In the genomic region with DNA sequence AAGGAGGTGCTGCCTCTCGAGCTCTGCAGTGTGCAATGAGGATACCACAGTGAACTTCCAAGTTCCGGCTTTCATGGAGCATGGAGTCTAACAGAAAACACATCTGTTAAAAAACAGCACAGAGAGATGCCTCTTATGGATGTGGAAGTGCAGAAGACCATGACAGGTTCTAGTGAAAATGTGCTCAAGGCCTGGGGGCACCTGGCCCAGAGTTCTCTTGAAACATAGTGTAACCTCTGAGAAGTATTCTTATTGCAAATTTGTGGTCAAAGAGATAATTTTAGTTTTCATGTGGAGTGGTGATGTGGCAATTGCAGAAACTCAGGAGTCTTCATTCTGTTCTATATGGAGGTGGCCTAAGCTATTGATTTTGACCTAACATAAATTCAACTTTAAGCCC, we compare ENCODE assay signal across 15 cellular contexts.
DNase-seq lines count a peak whose midpoint lies in the region; ATAC-seq and FAIRE-seq lines count a peak whose summit lies in the region.
"Had no signal": no experiment of that assay in that cellular context is flagged by ENCODE, and none has a peak within 500 bp of the region (broad histone marks: within the 10 kb centered on the region; RNA-seq: fewer than 3 reads in every experiment).

No MANE protein-coding gene starts in this region.

- ATAC-seq in GM19023 (IDR thresholded peaks at IDR 0.05; ENCODE audit: unreplicated experiment) (peak; percentile 80), HG02678 (IDR thresholded peaks at IDR 0.05; ENCODE audit: unreplicated experiment) (peak; percentile 67), HG03565 (IDR thresholded peaks at IDR 0.05; ENCODE audit: unreplicated experiment) (peak; percentile 62), Right ventricle myocardium inferior (no peak)
- no peak for ATAC-seq in activated CD4-positive, CD25-positive, alpha-beta regulatory T cell treated with anti-CD3 and anti-CD28 coated beads, Interleukin-2, amount 50 U/mL, for 24 hours
- ATAC-seq: left colon, SK-N-SH treated with all-trans-retinoic acid at 6 μM for 48 hours had no signal

- no peak overlapping the region for H3K18ac ChIP-seq in mesendoderm (ENCODE audit: low read length)

- no peak overlapping the region for H2AK5ac ChIP-seq in mesendoderm (ENCODE audit: low read length)

- no peaks in the 10 kb centered on the region for H3K9me2 ChIP-seq in GM23248 (ENCODE audit: insufficient read depth)

- no peak overlapping the region for H3K4me3 ChIP-seq in mesendoderm (ENCODE audit: low read length)
- no peak overlapping the region for H3K4me3 ChIP-seq in GM23248

- H2BK15ac ChIP-seq in mesendoderm (replicated peaks; ENCODE audit: low read depth), result peak overlapping the region; percentile 0

- no peaks in the 10 kb centered on the region for H3K9me3 ChIP-seq in GM23248 (ENCODE audit: low read depth)

- no peak overlapping the region for H3K23ac ChIP-seq in mesendoderm (ENCODE audit: low read length)

- no peaks in the 10 kb centered on the region for H3K79me1 ChIP-seq in mesendoderm (ENCODE audit: low read length)

- H2BK120ac ChIP-seq in mesendoderm (ENCODE audit: low read depth, low read length), result no peak overlapping the region

- H3K27me3 ChIP-seq in mesendoderm (ENCODE audit: insufficient read depth, low read length, poor library complexity), result no peaks in the 10 kb centered on the region
- H3K27me3 ChIP-seq in GM23248 (replicated peaks; ENCODE audit: insufficient read depth), result no peaks in the 10 kb centered on the region

- H3K4ac ChIP-seq in mesendoderm (ENCODE audit: low read depth, low read length), result no peak overlapping the region

- no peak overlapping the region for H3K4me2 ChIP-seq in mesendoderm (ENCODE audit: low read length)
- no peak overlapping the region for H3K4me2 ChIP-seq in GM23248 (ENCODE audit: unreplicated experiment)

- H3K56ac ChIP-seq in mesendoderm (ENCODE audit: low read length), result no peak overlapping the region

- H3K9ac ChIP-seq in mesendoderm (ENCODE audit: low read length) (no peak overlapping the region), GM23248 (no peak overlapping the region)

- H4K20me1 ChIP-seq in GM23248 (ENCODE audit: insufficient read depth), result no peaks in the 10 kb centered on the region

- no CpG with 5 or more reads among the region's 2 CpGs for WGBS in mesendoderm (ENCODE audit: extremely low coverage, insufficient coverage, low lambda C conversion rate)
- 90 to 92% methylated on average over 2 of the region's 2 CpGs for WGBS in GM23248 (ENCODE audit: low coverage in 1 of 2, low lambda C conversion rate in 2 of 2, missing lambda C conversion rate in 2 of 2), 2 experiments

- no peak overlapping the region for H2AFZ ChIP-seq in GM23248

- H3K79me2 ChIP-seq in mesendoderm (ENCODE audit: control insufficient read depth, insufficient read depth, low read length) (no peaks in the 10 kb centered on the region), GM23248 (ENCODE audit: insufficient read depth) (no peaks in the 10 kb centered on the region)

- no peak for FAIRE-seq in urothelium cell line (lab: Jason Lieb, UNC)

- H3K4me1 ChIP-seq in mesendoderm (ENCODE audit: control insufficient read depth, low read depth, low read length) (no peaks in the 10 kb centered on the region), GM23248 (ENCODE audit: insufficient read depth) (peaks cover 14% of the 10 kb centered on the region)

- DNase-seq in mesendoderm (no peak), GM23248 (no peak), Right ventricle myocardium inferior (ENCODE audit: missing footprints) (no peak), urothelium cell line (ENCODE audit: low spot score) (no peak)
- DNase-seq: activated CD4-positive, alpha-beta T cell treated with anti-CD3 and anti-CD28 coated beads, Interleukin-2, amount 10 ng/mL, durations not matched to agents 7 days and 5 days; CD4-positive, CD25-positive, alpha-beta regulatory T cell; foreskin fibroblast; H9; left colon; NCI-H446 treated with DMSO at 0.1 percent for 48 hours had no signal

- no peak overlapping the region for H2BK5ac ChIP-seq in mesendoderm (ENCODE audit: low read length)

- H3F3A ChIP-seq in GM23248 (ENCODE audit: insufficient read depth), result peaks cover 14% of the 10 kb centered on the region; the same call in 1 of the 2 replicates

- intact Hi-C loops in Right ventricle myocardium inferior (cut with DNase I), result no loop called here

- in situ Hi-C loops in GM23248 (cut with MboI), result no loop called here

- no peak overlapping the region for H4K8ac ChIP-seq in mesendoderm (ENCODE audit: low read depth, low read length)

- H3K36me3 ChIP-seq in mesendoderm (ENCODE audit: control insufficient read depth, insufficient read depth, low read length), result no peaks in the 10 kb centered on the region
- H3K36me3 ChIP-seq in GM23248 (ENCODE audit: low read depth), result no peaks in the 10 kb centered on the region

- H4K5ac ChIP-seq in mesendoderm (ENCODE audit: low read length), result no peak overlapping the region

- H3K27ac ChIP-seq in mesendoderm (ENCODE audit: low read depth, low read length), result no peak overlapping the region
- H3K27ac ChIP-seq in GM23248, result no peak overlapping the region

Comparison
In these comparisons a context has a peak if more than half of its experiments do, and no peak if none do; other contexts are left out.
1. ATAC-seq: peak in GM19023 (single experiment), HG02678 (single experiment) and HG03565 (single experiment); none in Right ventricle myocardium inferior (single experiment) and activated CD4-positive, CD25-positive, alpha-beta regulatory T cell treated with anti-CD3 and anti-CD28 coated beads, Interleukin-2, amount 50 U/mL, for 24 hours (0 of 2).